16 cellular contexts compared by ENCODE assay signal in genomic region chr1:240991230-240991629, GRCh38.
DNase-seq lines count a peak whose midpoint lies in the region; ATAC-seq and TF ChIP-seq lines count a peak whose summit lies in the region.
"Had no signal": no experiment of that assay in that cellular context is flagged by ENCODE, and none has a peak within 500 bp of the region (broad histone marks: within the 10 kb centered on the region; RNA-seq: fewer than 3 reads in every experiment).

No MANE protein-coding gene starts in this region.

- H3K4me2 ChIP-seq in H9 (ENCODE audit: insufficient read depth, insufficient read length, low read length) (no peak overlapping the region), neural cell (ENCODE audit: low read length) (no peak overlapping the region)

- H3K36me3 Mint-ChIP-seq in H9 (ENCODE audit: insufficient read depth in 1 of 3, low read depth in 3 of 3) (peaks cover 0 to 4% (median 2%) of the 10 kb centered on the region in 3 experiments; a peak in 1 of 7 replicates), endodermal cell (ENCODE audit: low read depth) (no peaks in the 10 kb centered on the region)

- H2BK15ac ChIP-seq in H9 (ENCODE audit: low read depth, low read length), result no peak overlapping the region

- H2AFZ ChIP-seq in H9 (ENCODE audit: low read length), result no peak overlapping the region
- H2AFZ ChIP-seq in neural cell (ENCODE audit: low read depth, low read length), result no peak overlapping the region
- H2AFZ ChIP-seq: GM23248 had no signal

- no peak overlapping the region for H2BK5ac ChIP-seq in H9 (ENCODE audit: insufficient read length, low read length)

- no peak overlapping the region for H3K23ac ChIP-seq in H9 (ENCODE audit: insufficient read length, low read depth, low read length)

- H3K27ac Mint-ChIP-seq in H9, result peak overlapping the region in 1 of 3 experiments; percentile 57; a peak in 1 of 7 replicates
- H3K27ac Mint-ChIP-seq in endodermal cell, result no peak overlapping the region
- H3K27ac Mint-ChIP-seq: B cell; CD4-positive, alpha-beta T cell; HFFc6 had no signal

- H3K4me1 ChIP-seq in H9 (ENCODE audit: insufficient read depth, low read length), result peaks cover 5% of the 10 kb centered on the region; the same call in 1 of the 2 replicates
- no peaks in the 10 kb centered on the region for H3K4me1 ChIP-seq in endodermal cell (ENCODE audit: control insufficient read depth, insufficient read depth, low read length)
- no peaks in the 10 kb centered on the region for H3K4me1 ChIP-seq in transverse colon

- H3K23me2 ChIP-seq in H9 (ENCODE audit: insufficient read length, low read depth, low read length, poor library complexity, severe bottlenecking), result no peaks in the 10 kb centered on the region

- no peaks in the 10 kb centered on the region for H3K9me2 ChIP-seq in neural cell (ENCODE audit: insufficient read depth, low read length)

- no peak overlapping the region for H3K4me3 ChIP-seq in endodermal cell (ENCODE audit: low read length)
- H3K4me3 ChIP-seq in neural cell (ENCODE audit: low read length), result no peak overlapping the region
- H3K4me3 ChIP-seq in transverse colon, result no peak overlapping the region
- H3K4me3 ChIP-seq: GM12878, GM23248 had no signal

- no peaks in the 10 kb centered on the region for H3K79me1 ChIP-seq in H9 (ENCODE audit: insufficient read depth, low read depth, low read length, poor library complexity, severe bottlenecking)

- H3K14ac ChIP-seq in H9 (ENCODE audit: insufficient read depth, low read length), result no peak overlapping the region

- H4K5ac ChIP-seq in H9 (ENCODE audit: insufficient read length, low read depth, low read length), result no peak overlapping the region

- intact Hi-C loops in transverse colon (cut with DNase I; ENCODE audit: low total_unique reads), result no loop called here
- intact Hi-C loops in left ventricle myocardium superior (cut with micrococcal nuclease), result no loop called here

- H3K4me1 Mint-ChIP-seq in H9, result peaks cover 13% of the 10 kb centered on the region in 2 experiments
- H3K4me1 Mint-ChIP-seq in endodermal cell, result peaks cover 3% of the 10 kb centered on the region
- H3K4me1 Mint-ChIP-seq: B cell had no signal

- in situ Hi-C loops in transverse colon (cut with MboI; ENCODE audit: low pct_ligation_motif_present in 1 of 4, low pct_unique_long_range_greater_than_20kb in 1 of 4, low sequenced_read_pairs in 3 of 4), result no loop called here

- H4K91ac ChIP-seq in H9 (ENCODE audit: insufficient read length, low read depth, low read length), result no peak overlapping the region

- H3K27me3 ChIP-seq in H9 (ENCODE audit: insufficient read depth, low read length) (no peaks in the 10 kb centered on the region), endodermal cell (ENCODE audit: control insufficient read depth, insufficient read depth, low read length, poor library complexity, severe bottlenecking) (no peaks in the 10 kb centered on the region), neural cell (ENCODE audit: insufficient read depth, low read depth, low read length) (no peaks in the 10 kb centered on the region), transverse colon (no peaks in the 10 kb centered on the region)

- H2BK120ac ChIP-seq in H9 (ENCODE audit: low read depth, low read length, poor library complexity, severe bottlenecking), result no peak overlapping the region

- no peaks in the 10 kb centered on the region for H3K36me3 ChIP-seq in endodermal cell (ENCODE audit: control insufficient read depth, insufficient read depth, low read length)
- H3K36me3 ChIP-seq in neural cell (ENCODE audit: insufficient read depth, low read length), result no peaks in the 10 kb centered on the region
- H3K36me3 ChIP-seq in transverse colon, result no peaks in the 10 kb centered on the region

- no peak for TF ChIP-seq RAD21 in neural cell (conservative IDR thresholded peaks at IDR 0.05)

- peaks cover 0 to 4% of the 10 kb centered on the region in 2 experiments; a peak in 1 of 5 replicates for H3K9me3 Mint-ChIP-seq in H9
- H3K9me3 Mint-ChIP-seq in endodermal cell, result peaks cover 6% of the 10 kb centered on the region
- H3K9me3 Mint-ChIP-seq: HFFc6 had no signal

- H3K27ac ChIP-seq in H9 (ENCODE audit: insufficient read length, low read depth, low read length), result no peak overlapping the region
- no peak overlapping the region for H3K27ac ChIP-seq in endodermal cell (ENCODE audit: low read depth, low read length)
- no peak overlapping the region for H3K27ac ChIP-seq in neural cell (ENCODE audit: low read length)
- no peak overlapping the region for H3K27ac ChIP-seq in transverse colon
- H3K27ac ChIP-seq: GM23248 had no signal

- no peak overlapping the region for H3K4ac ChIP-seq in H9 (ENCODE audit: low read depth, low read length)

- H3K9ac ChIP-seq in H9 (ENCODE audit: extremely low read depth, insufficient read length, low read length) (no peak overlapping the region), endodermal cell (ENCODE audit: extremely low read depth, low read length, poor library complexity, severe bottlenecking) (no peak overlapping the region), neural cell (ENCODE audit: low read length) (no peak overlapping the region)
- H3K9ac ChIP-seq: GM23248 had no signal

- WGBS in H9 (ENCODE audit: extremely low coverage, insufficient read length, low lambda C conversion rate), result no CpG with 5 or more reads among the region's 5 CpGs
- 80 to 93% methylated on average over 2 to 5 of the region's 5 CpGs for WGBS in endodermal cell (ENCODE audit: insufficient coverage in 1 of 2, insufficient read length in 1 of 2), 2 experiments
- 87% methylated on average over 5 of the region's 5 CpGs for WGBS in transverse colon (ENCODE audit: low coverage in 1 of 2), 2 donors

- H3F3A ChIP-seq in neural cell (ENCODE audit: insufficient read depth, low read length, poor library complexity, severe bottlenecking), result no peaks in the 10 kb centered on the region

- H3T11ph ChIP-seq in H9 (ENCODE audit: low read length), result no peak overlapping the region

- no peaks in the 10 kb centered on the region for H3K27me3 Mint-ChIP-seq in H9 (ENCODE audit: low read depth)
- no peaks in the 10 kb centered on the region for H3K27me3 Mint-ChIP-seq in endodermal cell (ENCODE audit: insufficient read depth)
- H3K27me3 Mint-ChIP-seq: B cell; CD4-positive, alpha-beta T cell had no signal

- no peak overlapping the region for H3K18ac ChIP-seq in H9 (ENCODE audit: insufficient read length, low read depth, low read length)

- no peak overlapping the region for H3K4me3 Mint-ChIP-seq in H9
- H3K4me3 Mint-ChIP-seq in endodermal cell, result no peak overlapping the region
- H3K4me3 Mint-ChIP-seq: B cell; CD4-positive, alpha-beta T cell; HFFc6 had no signal

- no peak overlapping the region for H2AK5ac ChIP-seq in H9 (ENCODE audit: insufficient read length, low read length)

- no peak overlapping the region for H3K56ac ChIP-seq in H9 (ENCODE audit: insufficient read length, low read depth, low read length)

- no peaks in the 10 kb centered on the region for H4K20me1 ChIP-seq in H9 (ENCODE audit: control insufficient read depth, insufficient read depth, insufficient read length)
- H4K20me1 ChIP-seq in neural cell (ENCODE audit: insufficient read depth), result no peaks in the 10 kb centered on the region

- TF ChIP-seq CTCF in H9 (conservative IDR thresholded peaks at IDR 0.05) (peak; percentile 53), endodermal cell (conservative IDR thresholded peaks at IDR 0.05) (peak; percentile 57), neural cell (IDR thresholded peaks at IDR 0.05; ENCODE audit: poor library complexity, severe bottlenecking) (peak; percentile 16), transverse colon (IDR thresholded peaks at IDR 0.05) (no peak)

- no peak overlapping the region for H2BK20ac ChIP-seq in H9 (ENCODE audit: low read depth, low read length, poor library complexity, severe bottlenecking)

- TF ChIP-seq POLR2A in transverse colon (IDR thresholded peaks at IDR 0.05), result no peak

- no peak overlapping the region for H2BK12ac ChIP-seq in H9 (ENCODE audit: insufficient read length, low read depth, low read length)

- H4K8ac ChIP-seq in H9 (replicated peaks; ENCODE audit: insufficient read length, low read depth, low read length), result no peak overlapping the region

- no peaks in the 10 kb centered on the region for H3K79me2 ChIP-seq in H9 (ENCODE audit: insufficient read depth, low read length)
- H3K79me2 ChIP-seq in neural cell (replicated peaks; ENCODE audit: insufficient read depth, low read length), result no peaks in the 10 kb centered on the region

- no peak for TF ChIP-seq EP300 in neural cell (conservative IDR thresholded peaks at IDR 0.05; ENCODE audit: poor library complexity, severe bottlenecking)
- no peak for TF ChIP-seq EP300 in transverse colon (IDR thresholded peaks at IDR 0.05; ENCODE audit: low read depth)

- H3K9me3 ChIP-seq in H9 (ENCODE audit: control insufficient read depth, low read depth, low read length) (no peaks in the 10 kb centered on the region), endodermal cell (ENCODE audit: control insufficient read depth, low read length) (no peaks in the 10 kb centered on the region), neural cell (ENCODE audit: low read length) (no peaks in the 10 kb centered on the region), transverse colon (no peaks in the 10 kb centered on the region)

- ATAC-seq in GM21576 (IDR thresholded peaks at IDR 0.05; ENCODE audit: unreplicated experiment) (no peak), left ventricle myocardium superior (no peak)
- ATAC-seq: GM12878, HepG2 had no signal

- no peak for DNase-seq in H9
- no peak for DNase-seq in endodermal cell
- DNase-seq in transverse colon, result no peak
- DNase-seq in NCI-H1417 treated with DMSO at 0.1 percent for 48 hours (lab: John Stamatoyannopoulos, UW), result no peak
- no peak for DNase-seq in left ventricle myocardium superior
- DNase-seq: C1 segment of cervical spinal cord; CD4-positive, alpha-beta T cell; DMS79; GM23248; HCEC 1CT; HFFc6 had no signal

TF ChIP-seq in neural cell, 6 proteins besides CTCF, POLR2A, EP300 and RAD21:
- TF ChIP-seq SMC3 (conservative IDR thresholded peaks at IDR 0.05; ENCODE audit: poor library complexity), result no peak
- TF ChIP-seq TAF1 (IDR thresholded peaks at IDR 0.05; ENCODE audit: low read depth), result no peak

Comparison
In these comparisons a context has a peak if more than half of its experiments do, and no peak if none do; other contexts are left out.
1. CTCF ChIP-seq: peak in H9 (single experiment), endodermal cell (single experiment) and neural cell (single experiment); none in transverse colon (0 of 5).